ENCODE assay signal across 1 cellular context in genomic region chr19:15222738-15223648, GRCh38.
TF ChIP-seq lines count a peak whose summit lies in the region.

No MANE protein-coding gene starts in this region.

TF ChIP-seq in H1, 55 proteins besides CTCF, POLR2A, EP300 and RAD21:
- no peak for TF ChIP-seq CTBP2 (IDR thresholded peaks at IDR 0.05; ENCODE audit: borderline replicate concordance, insufficient read depth, insufficient read length, low read length)
- no peak; the same call in 1 of the 2 replicates for TF ChIP-seq CEBPB (IDR thresholded peaks at IDR 0.05; ENCODE audit: low read depth, low read length)
- peak; percentile 60 for TF ChIP-seq TEAD4 (IDR thresholded peaks at IDR 0.05; ENCODE audit: low read depth, low read length)
- TF ChIP-seq ASH2L (IDR thresholded peaks at IDR 0.05; ENCODE audit: low read length), result peak; percentile 98
- TF ChIP-seq SP1 (IDR thresholded peaks at IDR 0.05; ENCODE audit: low read depth, low read length), result peak; percentile 87
- 0 out of 2 replicates have a peak, but pooled peaks have one; percentile 33 for TF ChIP-seq TAF1 (IDR thresholded peaks at IDR 0.05; ENCODE audit: low read depth, low read length)
- TF ChIP-seq KDM1A (IDR thresholded peaks at IDR 0.05; ENCODE audit: borderline replicate concordance, low read length), result peak; percentile 63; the same call in 1 of the 2 replicates
- peak; percentile 80 for TF ChIP-seq E2F6 (IDR thresholded peaks at IDR 0.05)
- peak; percentile 74; the same call in 1 of the 2 replicates for TF ChIP-seq EGR1 (IDR thresholded peaks at IDR 0.05; ENCODE audit: borderline replicate concordance, low read depth, low read length)
- TF ChIP-seq SIN3A (conservative IDR thresholded peaks at IDR 0.05 in 1 of 2, IDR thresholded peaks at IDR 0.05 in 1 of 2; ENCODE audit: low read depth in 1 of 2, low read length in 2 of 2), result peak; percentile 86 to 89; a peak in 3 of 4 replicates
- TF ChIP-seq RBBP5 (IDR thresholded peaks at IDR 0.05; ENCODE audit: borderline replicate concordance, low read depth, low read length), result peak; percentile 68; the same call in 1 of the 2 replicates
- TF ChIP-seq HDAC2 (IDR thresholded peaks at IDR 0.05; ENCODE audit: borderline replicate concordance in 1 of 2, low read depth in 2 of 2, low read length in 2 of 2), result peak in 1 of 2 experiments; percentile 5; a peak in 2 of 4 replicates
- no peak for TF ChIP-seq POU5F1 (IDR thresholded peaks at IDR 0.05; ENCODE audit: low read depth, low read length)
- TF ChIP-seq CHD2 (IDR thresholded peaks at IDR 0.05; ENCODE audit: low read length), result no peak
- peak; percentile 55; the same call in 1 of the 2 replicates for TF ChIP-seq CREB1 (IDR thresholded peaks at IDR 0.05)
- TF ChIP-seq GTF2F1 (IDR thresholded peaks at IDR 0.05; ENCODE audit: borderline replicate concordance, low read depth, low read length), result no peak
- TF ChIP-seq, protein P1, sequence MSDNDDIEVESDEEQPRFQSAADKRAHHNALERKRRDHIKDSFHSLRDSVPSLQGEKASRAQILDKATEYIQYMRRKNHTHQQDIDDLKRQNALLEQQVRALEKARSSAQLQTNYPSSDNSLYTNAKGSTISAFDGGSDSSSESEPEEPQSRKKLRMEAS (IDR thresholded peaks at IDR 0.05), result peak; percentile 14
- TF ChIP-seq MAFK (IDR thresholded peaks at IDR 0.05; ENCODE audit: low read depth, low read length), result no peak
- no peak for TF ChIP-seq RNF2 (IDR thresholded peaks at IDR 0.05; ENCODE audit: borderline replicate concordance, low read depth, low read length, missing control alignments, poor library complexity, severe bottlenecking)
- no peak for TF ChIP-seq YY1 (IDR thresholded peaks at IDR 0.05; ENCODE audit: low read depth, low read length)
- peak; percentile 70 for TF ChIP-seq SAP30 (IDR thresholded peaks at IDR 0.05; ENCODE audit: insufficient read depth, insufficient replicate concordance, low read length)
- no peak for TF ChIP-seq JUND (IDR thresholded peaks at IDR 0.05; ENCODE audit: low read length)
TF ChIP-seq in H1: peak in this region for 13.
